In the genomic region with DNA sequence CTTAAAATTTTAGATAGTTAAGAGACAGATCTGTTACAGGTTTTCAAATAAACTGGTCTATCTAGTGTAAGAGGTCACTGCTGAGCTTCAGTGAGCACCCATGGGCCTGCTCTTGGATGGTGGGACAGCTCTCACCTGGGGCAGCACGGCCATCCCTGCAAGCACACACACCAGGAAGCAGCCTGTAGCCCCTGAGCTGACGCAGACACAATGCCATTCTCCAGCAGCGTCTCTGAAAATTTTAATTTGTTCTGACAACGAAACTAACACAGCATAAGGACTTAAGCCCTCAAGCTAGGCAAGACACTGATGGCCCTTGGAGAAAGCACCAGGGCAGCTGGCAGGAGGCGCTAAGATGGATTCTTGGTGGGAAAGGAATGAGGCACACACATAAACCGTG, we compare ENCODE assay signal across 10 cellular contexts. TPM values are rescaled to one million over a fixed set of nuclear protein-coding genes. Genes with fewer than 3 reads are reported as not detected.
DNase-seq lines count a peak whose midpoint lies in the region; ATAC-seq and TF ChIP-seq lines count a peak whose summit lies in the region.
"Had no signal": no experiment of that assay in that cellular context is flagged by ENCODE, and none has a peak within 500 bp of the region (broad histone marks: within the 10 kb centered on the region; RNA-seq: fewer than 3 reads in every experiment).

No MANE protein-coding gene starts in this region.

- no peaks in the 10 kb centered on the region for H3K4me1 ChIP-seq in RWPE2 (ENCODE audit: insufficient read depth, poor library complexity, severe bottlenecking)

- H3K9me3 Mint-ChIP-seq in endothelial cell (ENCODE audit: unreplicated experiment) = no peaks in the 10 kb centered on the region
- H3K9me3 Mint-ChIP-seq in stimulated activated naive CD8-positive, alpha-beta T cell treated with anti-CD3 and anti-CD28 coated beads, Interleukin-15, amount 100 ng/mL, for 72 hours = no peaks in the 10 kb centered on the region

- H3K27ac ChIP-seq in RWPE2 (ENCODE audit: poor library complexity, severe bottlenecking) = no peak overlapping the region
- H3K27ac ChIP-seq: gastrocnemius medialis had no signal

- H3K27me3 Mint-ChIP-seq in endothelial cell (ENCODE audit: unreplicated experiment) = peaks cover 20% of the 10 kb centered on the region
- H3K27me3 Mint-ChIP-seq in stimulated activated naive CD8-positive, alpha-beta T cell treated with anti-CD3 and anti-CD28 coated beads, Interleukin-15, amount 100 ng/mL, for 72 hours = no peaks in the 10 kb centered on the region

- H3K4me1 Mint-ChIP-seq in endothelial cell (ENCODE audit: unreplicated experiment) = peaks cover 26% of the 10 kb centered on the region
- H3K4me1 Mint-ChIP-seq in stimulated activated naive CD8-positive, alpha-beta T cell treated with anti-CD3 and anti-CD28 coated beads, Interleukin-15, amount 100 ng/mL, for 72 hours = peaks cover 62% of the 10 kb centered on the region

- H3K36me3 Mint-ChIP-seq in endothelial cell (ENCODE audit: low read depth, unreplicated experiment) = peaks cover 22% of the 10 kb centered on the region

- H3K4me3 Mint-ChIP-seq in endothelial cell (ENCODE audit: unreplicated experiment) = peak overlapping the region; percentile 67
- H3K4me3 Mint-ChIP-seq in stimulated activated naive CD8-positive, alpha-beta T cell treated with anti-CD3 and anti-CD28 coated beads, Interleukin-15, amount 100 ng/mL, for 72 hours = peak overlapping the region; percentile 92 to 95

- H3K27me3 ChIP-seq in RWPE2 (ENCODE audit: insufficient read depth, poor library complexity, severe bottlenecking) = no peaks in the 10 kb centered on the region

- H3K27ac Mint-ChIP-seq in endothelial cell (ENCODE audit: unreplicated experiment) = no peak overlapping the region
- H3K27ac Mint-ChIP-seq in stimulated activated naive CD8-positive, alpha-beta T cell treated with anti-CD3 and anti-CD28 coated beads, Interleukin-15, amount 100 ng/mL, for 72 hours = peak overlapping the region; percentile 94 to 99

- no peak overlapping the region for H3K4me3 ChIP-seq in RWPE2 (ENCODE audit: severe bottlenecking)
- H3K4me3 ChIP-seq: gastrocnemius medialis had no signal

- H3K36me3 ChIP-seq in RWPE2 (ENCODE audit: low read depth) = no peaks in the 10 kb centered on the region; the same call in 1 of the 2 replicates

- peak; percentile 57 for DNase-seq in activated CD8-positive, alpha-beta memory T cell treated with anti-CD3 and anti-CD28 coated beads, Interleukin-2, amount 50 U/mL, for 48 hours
- DNase-seq in activated CD8-positive, alpha-beta memory T cell treated with anti-CD3 and anti-CD28 coated beads, Interleukin-2, amount 50 U/mL, for 4 hours = no peak
- DNase-seq in RWPE2 (ENCODE audit: low spot score) (peak; percentile 6), endothelial cell (ENCODE audit: low spot score) (no peak), NCI-H226 (no peak), kidney tubule cell (ENCODE audit: low spot score) (no peak)
- no peak for DNase-seq in stimulated activated naive CD8-positive, alpha-beta T cell treated with anti-CD3 and anti-CD28 coated beads, Interleukin-15, amount 100 ng/mL, for 72 hours
- DNase-seq: gastrocnemius medialis, NCI-H524 treated with DMSO at 0.1 percent for 48 hours had no signal

- ATAC-seq in RWPE2 (ENCODE audit: low read depth) (no peak), HG02840 (IDR thresholded peaks at IDR 0.05; ENCODE audit: low FRiP score, unreplicated experiment) (no peak)
- ATAC-seq in stimulated activated naive CD8-positive, alpha-beta T cell treated with anti-CD3 and anti-CD28 coated beads, Interleukin-15, amount 100 ng/mL, for 72 hours = no peak
- ATAC-seq: gastrocnemius medialis had no signal

- TF ChIP-seq CTCF in RWPE2 (IDR thresholded peaks at IDR 0.05; ENCODE audit: poor library complexity, severe bottlenecking) (no peak), endothelial cell (IDR thresholded peaks at IDR 0.05; ENCODE audit: unreplicated experiment) (no peak)

- no peaks in the 10 kb centered on the region for H3K9me3 ChIP-seq in RWPE2 (ENCODE audit: severe bottlenecking)
- H3K9me3 ChIP-seq: gastrocnemius medialis had no signal

RNA-seq across cellular contexts. Expression of a gene that starts 2.7 kb away (rescaled TPM):
- total RNA-seq in endothelial cell (ENCODE audit: unreplicated experiment) = 132 TPM

RNA-seq across cellular contexts. Expression of a gene that starts 39.0 kb away (rescaled TPM):
- 51.8 TPM for total RNA-seq in endothelial cell (ENCODE audit: unreplicated experiment)

Comparison
In these comparisons a context has a peak if more than half of its experiments do, and no peak if none do; other contexts are left out.
1. DNase-seq: peak in activated CD8-positive, alpha-beta memory T cell treated with anti-CD3 and anti-CD28 coated beads, Interleukin-2, amount 50 U/mL, for 48 hours (single experiment) and RWPE2 (single experiment); none in activated CD8-positive, alpha-beta memory T cell treated with anti-CD3 and anti-CD28 coated beads, Interleukin-2, amount 50 U/mL, for 4 hours (single experiment), endothelial cell (single experiment), stimulated activated naive CD8-positive, alpha-beta T cell treated with anti-CD3 and anti-CD28 coated beads, Interleukin-15, amount 100 ng/mL, for 72 hours (0 of 2), NCI-H226 (single experiment) and kidney tubule cell (single experiment).